In genomic region chr22:46043339-46043738, GRCh38 we compare ENCODE assay signal across 9 cellular contexts.
DNase-seq lines count a peak whose midpoint lies in the region; ATAC-seq and TF ChIP-seq lines count a peak whose summit lies in the region.
"Had no signal": no experiment of that assay in that cellular context is flagged by ENCODE, and none has a peak within 500 bp of the region (broad histone marks: within the 10 kb centered on the region; RNA-seq: fewer than 3 reads in every experiment).

No MANE protein-coding gene starts in this region.

- ATAC-seq in lower lobe of right lung: no peak
- ATAC-seq in GM18907 (IDR thresholded peaks at IDR 0.05; ENCODE audit: unreplicated experiment): no peak
- no peak for ATAC-seq in GM18505 (IDR thresholded peaks at IDR 0.05; ENCODE audit: unreplicated experiment)

- no peak for DNase-seq in activated CD4-positive, alpha-beta T cell treated with anti-CD3 and anti-CD28 coated beads, Interleukin-2, amount 10 ng/mL, durations not matched to agents 7 days and 5 days
- no peak for DNase-seq in activated CD4-positive, alpha-beta T cell treated with anti-CD3 and anti-CD28 coated beads, Interleukin-2, amount 50 U/mL, for 1 hour
- DNase-seq in astrocyte of the cerebellum (ENCODE audit: low read depth) (no peak), lower lobe of right lung (peak; percentile 16), testis (peak; percentile 16), NCI-H1930 (lab: John Stamatoyannopoulos, UW) (no peak)

- TF ChIP-seq CTCF in astrocyte of the cerebellum (IDR thresholded peaks at IDR 0.05; ENCODE audit: low read depth, low read length, missing control alignments) (no peak), lower lobe of right lung (IDR thresholded peaks at IDR 0.05) (no peak), testis (IDR thresholded peaks at IDR 0.05) (no peak)

- H3K27ac ChIP-seq in lower lobe of right lung: peak overlapping the region; percentile 92
- peak overlapping the region; percentile 97 to 98 for H3K27ac ChIP-seq in testis
- H3K27ac ChIP-seq: KMS-11 had no signal

- no peaks in the 10 kb centered on the region for H3K36me3 Mint-ChIP-seq in activated CD4-positive, alpha-beta T cell treated with anti-CD3 and anti-CD28 coated beads, Interleukin-2, amount 10 ng/mL, durations not matched to agents 7 days and 5 days (ENCODE audit: low read depth)

- no peak for TF ChIP-seq POLR2A in testis (IDR thresholded peaks at IDR 0.05)
- no peak for TF ChIP-seq POLR2A in GM18505 (IDR thresholded peaks at IDR 0.05; ENCODE audit: borderline replicate concordance, extremely low read depth, insufficient read depth, insufficient read length)

- H3K27me3 ChIP-seq in lower lobe of right lung (ENCODE audit: low read depth) (no peaks in the 10 kb centered on the region), testis (no peaks in the 10 kb centered on the region)

- no peaks in the 10 kb centered on the region for H3K9me3 ChIP-seq in lower lobe of right lung
- H3K9me3 ChIP-seq in testis: no peaks in the 10 kb centered on the region

- intact Hi-C loops in lower lobe of right lung (cut with DNase I) (no loop called here), testis (cut with DNase I; ENCODE audit: low total_unique reads) (no loop called here)

- no peaks in the 10 kb centered on the region for H3K9me3 Mint-ChIP-seq in activated CD4-positive, alpha-beta T cell treated with anti-CD3 and anti-CD28 coated beads, Interleukin-2, amount 10 ng/mL, durations not matched to agents 7 days and 5 days

- peak overlapping the region; percentile 75 for H3K4me3 Mint-ChIP-seq in activated CD4-positive, alpha-beta T cell treated with anti-CD3 and anti-CD28 coated beads, Interleukin-2, amount 10 ng/mL, durations not matched to agents 7 days and 5 days

- H3K27me3 Mint-ChIP-seq in activated CD4-positive, alpha-beta T cell treated with anti-CD3 and anti-CD28 coated beads, Interleukin-2, amount 10 ng/mL, durations not matched to agents 7 days and 5 days: peaks cover 2% of the 10 kb centered on the region

- peak overlapping the region; percentile 58 for H3K4me3 ChIP-seq in astrocyte of the cerebellum (ENCODE audit: low read depth, low read length)
- H3K4me3 ChIP-seq in lower lobe of right lung: peak overlapping the region; percentile 64
- peak overlapping the region in 1 of 2 donors; percentile 70 for H3K4me3 ChIP-seq in testis

- in situ Hi-C loops in astrocyte of the cerebellum (cut with HindIII; ENCODE audit: low sequenced_read_pairs): no loop called here

- H3K4me1 ChIP-seq in lower lobe of right lung (peaks cover 59% of the 10 kb centered on the region), testis (peaks cover 60% of the 10 kb centered on the region)

- H3K36me3 ChIP-seq in lower lobe of right lung: no peaks in the 10 kb centered on the region
- no peaks in the 10 kb centered on the region for H3K36me3 ChIP-seq in testis (ENCODE audit: low read depth, missing control alignments)

- peak overlapping the region; percentile 85 for H3K27ac Mint-ChIP-seq in activated CD4-positive, alpha-beta T cell treated with anti-CD3 and anti-CD28 coated beads, Interleukin-2, amount 10 ng/mL, durations not matched to agents 7 days and 5 days

- CTCF ChIA-PET in activated CD4-positive, alpha-beta T cell treated with anti-CD3 and anti-CD28 coated beads, Interleukin-2, amount 10 ng/mL, durations not matched to agents 7 days and 5 days (lab: Charles Lee): no interaction called here

- peaks cover 18% of the 10 kb centered on the region for H3K4me1 Mint-ChIP-seq in activated CD4-positive, alpha-beta T cell treated with anti-CD3 and anti-CD28 coated beads, Interleukin-2, amount 10 ng/mL, durations not matched to agents 7 days and 5 days

- POLR2A ChIA-PET in activated CD4-positive, alpha-beta T cell treated with anti-CD3 and anti-CD28 coated beads, Interleukin-2, amount 10 ng/mL, durations not matched to agents 7 days and 5 days (lab: Charles Lee): no interaction called here

- 51 to 70% methylated on average over 7 of the region's 7 CpGs for WGBS in testis, 2 donors

Comparison
In these comparisons a context has a peak if more than half of its experiments do, and no peak if none do; other contexts are left out.
1. DNase-seq: peak in lower lobe of right lung (single experiment) and testis (single experiment); none in activated CD4-positive, alpha-beta T cell treated with anti-CD3 and anti-CD28 coated beads, Interleukin-2, amount 10 ng/mL, durations not matched to agents 7 days and 5 days (single experiment), activated CD4-positive, alpha-beta T cell treated with anti-CD3 and anti-CD28 coated beads, Interleukin-2, amount 50 U/mL, for 1 hour (single experiment), astrocyte of the cerebellum (single experiment) and NCI-H1930 (0 of 2).